ENCODE assay signal across 8 cellular contexts in genomic region chr16:11560701-11561439, GRCh38. TPM values are rescaled to one million over a fixed set of nuclear protein-coding genes. Genes with fewer than 3 reads are reported as not detected.
DNase-seq lines count a peak whose midpoint lies in the region; ATAC-seq and TF ChIP-seq lines count a peak whose summit lies in the region.

No MANE protein-coding gene starts in this region.

- no peaks in the 10 kb centered on the region for H3K27me3 ChIP-seq in H7 (ENCODE audit: control insufficient read depth, insufficient read depth, low read length)
- H3K27me3 ChIP-seq in BE2C, result no peaks in the 10 kb centered on the region

- H3K27ac ChIP-seq in skin epidermis, result peak overlapping the region in 20 of 21 experiments; percentile 18 to 85 (median 72)

- no peak overlapping the region for H3K4me3 ChIP-seq in H7 (ENCODE audit: insufficient read depth, low read depth, low read length)
- peak overlapping the region in 1 of 7 experiments; percentile 6 for H3K4me3 ChIP-seq in skin epidermis
- H3K4me3 ChIP-seq in BE2C (ENCODE audit: low read depth, low read length), result no peak overlapping the region

- no peaks in the 10 kb centered on the region for H3K9me3 ChIP-seq in BE2C

- TF ChIP-seq CTCF in BE2C (IDR thresholded peaks at IDR 0.05; ENCODE audit: low read depth, low read length), result no peak

- no peaks in the 10 kb centered on the region for H3K4me1 ChIP-seq in BE2C

- no peak for ATAC-seq in HG02884 (IDR thresholded peaks at IDR 0.05; ENCODE audit: unreplicated experiment)

- DNase-seq in H7, result peak; percentile 40
- DNase-seq in activated T-cell treated with anti-CD3 and anti-CD28 coated beads for 1 hour (ENCODE audit: low read depth), result peak; percentile 34
- DNase-seq in fibroblast of peridontal ligament (ENCODE audit: extremely low read depth), result peak; percentile 42
- no peak for DNase-seq in retina
- no peak for DNase-seq in BE2C
- DNase-seq in NCI-H146 (lab: John Stamatoyannopoulos, UW), result no peak

- H3K36me3 ChIP-seq in H7 (replicated peaks; ENCODE audit: control insufficient read depth, insufficient read depth, low read length) (peaks cover 4% of the 10 kb centered on the region; the same call in 1 of the 2 replicates), BE2C (no peaks in the 10 kb centered on the region)

RNA-seq across cellular contexts. Expression of gene LITAF, which starts 25.8 kb away (rescaled TPM):
- total RNA-seq in H7 (2014; rRNA removed; shearing (Covaris generic)), result 71.8 and 85.6 TPM in 2 replicates
- 7.6 TPM for polyA plus RNA-seq in BE2C (2012; ENCODE audit: insufficient read depth, insufficient read length, low read depth)

Comparison
In these comparisons a context has a peak if more than half of its experiments do, and no peak if none do; other contexts are left out.
1. DNase-seq: peak in H7 (single experiment), activated T-cell treated with anti-CD3 and anti-CD28 coated beads for 1 hour (single experiment) and fibroblast of peridontal ligament (single experiment); none in retina (single experiment), BE2C (single experiment) and NCI-H146 (single experiment).